ENCODE assay signal across 11 cellular contexts in genomic region chr17:49316889-49317288, GRCh38. TPM values are rescaled to one million over a fixed set of nuclear protein-coding genes. Genes with fewer than 3 reads are reported as not detected.
A peak's percentile ranks its signal among the peaks of the same experiment; 100 is the strongest.
DNase-seq lines count a peak whose midpoint lies in the region; ATAC-seq and TF ChIP-seq lines count a peak whose summit lies in the region.
"Had no signal": no experiment of that assay in that cellular context is flagged by ENCODE, and none has a peak within 500 bp of the region (broad histone marks: within the 10 kb centered on the region; RNA-seq: fewer than 3 reads in every experiment).

No MANE protein-coding gene starts in this region.

- peaks cover 0 to 2% (median 0%) of the 10 kb centered on the region in 3 donors for H3K27me3 Mint-ChIP-seq in immature natural killer cell (ENCODE audit: low read depth in 3 of 3)

- H3K4me1 ChIP-seq in right atrium auricular region: no peaks in the 10 kb centered on the region

- peaks cover 30 to 49% of the 10 kb centered on the region in 2 donors for H3K4me1 Mint-ChIP-seq in immature natural killer cell

- peak overlapping the region; percentile 4 to 96 (median 39) for H3K4me3 Mint-ChIP-seq in immature natural killer cell
- H3K4me3 Mint-ChIP-seq: neural crest cell had no signal

- no peaks in the 10 kb centered on the region for H3K9me3 Mint-ChIP-seq in immature natural killer cell
- H3K9me3 Mint-ChIP-seq: neural crest cell had no signal

- peaks cover 0 to 4% (median 3%) of the 10 kb centered on the region in 3 donors for H3K36me3 Mint-ChIP-seq in immature natural killer cell

- H3K4me3 ChIP-seq in right atrium auricular region: no peak overlapping the region
- H3K4me3 ChIP-seq: suprapubic skin had no signal

- H3K27me3 ChIP-seq in right atrium auricular region: no peaks in the 10 kb centered on the region
- H3K27me3 ChIP-seq: suprapubic skin had no signal

- peaks cover 6% of the 10 kb centered on the region for H3K36me3 ChIP-seq in right atrium auricular region

- intact Hi-C loops in Right ventricle myocardium inferior (cut with DNase I): loop anchor here (5.0 kb wide), 2 partner anchors 45 to 240 kb away; partner anchors contain the start of gene ZNF652

- TF ChIP-seq CTCF in right atrium auricular region (IDR thresholded peaks at IDR 0.05): no peak

- no peaks in the 10 kb centered on the region for H3K9me3 ChIP-seq in right atrium auricular region
- H3K9me3 ChIP-seq: suprapubic skin had no signal

- DNase-seq in Right ventricle myocardium inferior (ENCODE audit: missing footprints) (no peak), right atrium auricular region (ENCODE audit: low spot score) (no peak), SKM-1 (lab: John Stamatoyannopoulos, UW; ENCODE audit: unreplicated experiment) (peak; percentile 90), immature natural killer cell (no peak), GM03348 (ENCODE audit: low spot score) (no peak), RKO (ENCODE audit: low spot score) (no peak)
- DNase-seq: NCI-H1417 treated with DMSO at 0.1 percent for 48 hours had no signal

- ATAC-seq in Right ventricle myocardium inferior (peak; percentile 38), HG02973 (IDR thresholded peaks at IDR 0.05; ENCODE audit: unreplicated experiment) (no peak)

- no peak overlapping the region for H3K27ac ChIP-seq in right atrium auricular region
- peak overlapping the region; percentile 58 for H3K27ac ChIP-seq in temporal lobe (ENCODE audit: low read depth, low read length)
- H3K27ac ChIP-seq: suprapubic skin had no signal

- peak overlapping the region; percentile 42 to 94 (median 78) for H3K27ac Mint-ChIP-seq in immature natural killer cell

RNA-seq across cellular contexts. Expression of gene ZNF652, which starts 45.2 kb away (rescaled TPM):
- total RNA-seq in Right ventricle myocardium inferior: 19.0 TPM
- 10 to 100 TPM; 24.6 to 25.4 TPM for total RNA-seq in right atrium auricular region
- 10 to 100 TPM in 2 of 3 donors, 1 to 10 TPM in 1; 9.7 to 25.8 (median 16.0) TPM for polyA plus RNA-seq in immature natural killer cell
- total RNA-seq in temporal lobe: 31.5 TPM
